8 cellular contexts compared by ENCODE assay signal in the genomic region with DNA sequence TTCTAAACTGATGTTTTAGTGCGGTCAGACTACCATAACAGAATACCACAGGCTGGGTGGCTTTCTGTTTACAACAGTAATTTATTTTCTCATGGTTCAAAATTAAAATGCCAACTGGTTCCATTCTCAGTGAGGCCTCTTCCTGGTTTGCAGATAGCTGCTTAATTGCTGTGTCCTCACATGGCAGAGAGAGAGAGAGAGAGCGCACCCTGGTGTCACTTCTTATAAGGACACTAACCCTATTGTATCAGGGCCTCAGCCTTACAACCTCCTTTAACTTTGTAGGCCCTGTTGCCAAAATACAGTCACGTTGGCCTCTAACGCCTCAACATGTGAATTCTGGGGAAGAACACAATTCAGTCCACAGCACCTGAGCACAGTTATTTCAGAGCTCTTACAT. TPM values are rescaled to one million over a fixed set of nuclear protein-coding genes. Genes with fewer than 3 reads are reported as not detected.
DNase-seq lines count a peak whose midpoint lies in the region; ATAC-seq and TF ChIP-seq lines count a peak whose summit lies in the region.

No MANE protein-coding gene starts in this region.

- H3K27ac ChIP-seq in RWPE2 (ENCODE audit: poor library complexity, severe bottlenecking), result no peak overlapping the region
- no peak overlapping the region for H3K27ac ChIP-seq in prostate gland

- H3K9me3 ChIP-seq in RWPE2 (ENCODE audit: severe bottlenecking) (no peaks in the 10 kb centered on the region), prostate gland (no peaks in the 10 kb centered on the region)

- intact Hi-C loops in prostate gland (cut with DNase I), result no loop called here

- H3K4me3 ChIP-seq in RWPE2 (ENCODE audit: severe bottlenecking) (no peak overlapping the region), prostate gland (no peak overlapping the region)

- H3K4me1 ChIP-seq in RWPE2 (ENCODE audit: insufficient read depth, poor library complexity, severe bottlenecking) (no peaks in the 10 kb centered on the region), prostate gland (replicated peaks) (no peaks in the 10 kb centered on the region)

- TF ChIP-seq CTCF in RWPE2 (IDR thresholded peaks at IDR 0.05; ENCODE audit: poor library complexity, severe bottlenecking) (peak; percentile 42), prostate gland (IDR thresholded peaks at IDR 0.05) (no peak)

- peak; percentile 50 for DNase-seq in EH (ENCODE audit: low read depth)
- DNase-seq in HK-2 (ENCODE audit: unreplicated experiment), result peak; percentile 18
- DNase-seq in RWPE2 (ENCODE audit: low spot score), result no peak
- peak; percentile 31 for DNase-seq in iPS-NIHi11 (ENCODE audit: low spot score)
- no peak for DNase-seq in putamen (ENCODE audit: low spot score)
- DNase-seq in prostate gland (ENCODE audit: low spot score), result no peak
- DNase-seq in superior temporal gyrus (ENCODE audit: extremely low spot score), result no peak

- peak; percentile 82 for ATAC-seq in GM19452 (IDR thresholded peaks at IDR 0.05; ENCODE audit: unreplicated experiment)
- peak; percentile 63; the same call in 2 of the 3 replicates for ATAC-seq in RWPE2 (ENCODE audit: low read depth)

- H3K27me3 ChIP-seq in RWPE2 (ENCODE audit: insufficient read depth, poor library complexity, severe bottlenecking) (no peaks in the 10 kb centered on the region), prostate gland (replicated peaks; ENCODE audit: insufficient read depth) (no peaks in the 10 kb centered on the region)

- 82% methylated on average over 4 of the region's 4 CpGs for WGBS in prostate gland

- TF ChIP-seq POLR2A in prostate gland (IDR thresholded peaks at IDR 0.05), result no peak

- no peaks in the 10 kb centered on the region for H3K36me3 ChIP-seq in RWPE2 (ENCODE audit: low read depth)
- no peaks in the 10 kb centered on the region for H3K36me3 ChIP-seq in prostate gland

RNA-seq across cellular contexts. Expression of a gene that starts 37.5 kb away (rescaled TPM):
- 10 to 100 TPM in 1 of 2 donors, 1 to 10 TPM in 1; 4.9 to 35.7 TPM for total RNA-seq in prostate gland

Comparison
In these comparisons a context has a peak if more than half of its experiments do, and no peak if none do; other contexts are left out.
1. DNase-seq: peak in EH (single experiment), HK-2 (single experiment) and iPS-NIHi11 (single experiment); none in RWPE2 (single experiment), putamen (single experiment), prostate gland (single experiment) and superior temporal gyrus (single experiment).